ENCODE assay signal across 8 cellular contexts in genomic region chr16:2980227-2981176, GRCh38. TPM values are rescaled to one million over a fixed set of nuclear protein-coding genes. Genes with fewer than 3 reads are reported as not detected.
DNase-seq lines count a peak whose midpoint lies in the region; ATAC-seq, FAIRE-seq and TF ChIP-seq lines count a peak whose summit lies in the region.

Gene PKMYT1, minus strand, starts transcription at chr16:2980446. Its CDS starts 789 bp downstream, at chr16:2979657.

- ATAC-seq in HG02798 (IDR thresholded peaks at IDR 0.05; ENCODE audit: poor library complexity, unreplicated experiment) (peak; percentile 87), left ventricle myocardium superior (peak; percentile 95), psoas muscle (peak; percentile 93 to 96 (median 95))

- peaks cover 0 to 6% (median 2%) of the 10 kb centered on the region in 3 donors for H3K27me3 ChIP-seq in psoas muscle (ENCODE audit: insufficient read depth in 3 of 3, low read length in 2 of 3)

- peaks cover 16% of the 10 kb centered on the region for H3K4me1 ChIP-seq in psoas muscle

- H3K9me3 ChIP-seq in psoas muscle, result no peaks in the 10 kb centered on the region

- DNase-seq in GM13976 (ENCODE audit: low spot score) (peak; percentile 100), NCI-H146 (lab: John Stamatoyannopoulos, UW) (peak; percentile 92), left ventricle myocardium superior (peak; percentile 97), psoas muscle (peak; percentile 93 to 96), urothelium cell line (ENCODE audit: low spot score) (peak; percentile 100)

- in situ Hi-C loops in GM13976 (cut with MboI; ENCODE audit: low sequenced_read_pairs, unreplicated experiment), result no loop called here

- peak within 1 kb of the TSS; percentile 89 for H3K4me3 ChIP-seq in psoas muscle

- TF ChIP-seq CTCF in GM13976 (IDR thresholded peaks at IDR 0.05; ENCODE audit: borderline replicate concordance, control extremely low read depth, extremely low read depth, insufficient read depth, missing control alignments) (no peak), psoas muscle (IDR thresholded peaks at IDR 0.05) (no peak)

- peak; percentile 56 for FAIRE-seq in urothelium cell line (lab: Jason Lieb, UNC)

- intact Hi-C loops in T-helper 2 cell treated with Interferon-gamma antibody and Interleukin-4, amounts not matched to agents 100 ng/mL and 5 ng/mL, for 36 hours (cut with micrococcal nuclease), result loop anchor here (1.0 to 5.0 kb wide), 2 partner anchors 10 to 73 kb away; no protein-coding TSS in a partner anchor
- intact Hi-C loops in left ventricle myocardium superior (cut with micrococcal nuclease), result no loop called here
- intact Hi-C loops in psoas muscle (cut with DNase I), result no loop called here

- H3K27ac ChIP-seq in angular gyrus (ENCODE audit: low read depth, low read length) (peak within 1 kb of the TSS; percentile 80), psoas muscle (peak within 1 kb of the TSS; percentile 88)

- WGBS in psoas muscle, 3 donors, result 6 to 10% (median 9%) methylated on average over 56 to 91 of the region's 91 CpGs

- H3K36me3 ChIP-seq in psoas muscle (ENCODE audit: insufficient read depth in 1 of 2, low read depth in 1 of 2), result no peaks in the 10 kb centered on the region

RNA-seq across cellular contexts. Expression of gene PKMYT1, which starts in this region (rescaled TPM):
- 124 and 125 TPM in 2 replicates for total RNA-seq in T-helper 2 cell treated with Interferon-gamma antibody and Interleukin-4, amounts not matched to agents 100 ng/mL and 5 ng/mL, for 36 hours
- total RNA-seq in left ventricle myocardium superior (0.55 TPM), psoas muscle (1 to 10 TPM in 1 of 4 donors, under 1 TPM in 3; 0.27 to 1.2 (median 0.56) TPM)
- polyA plus RNA-seq in psoas muscle, result 1 to 10 TPM in 2 of 3 donors, under 1 TPM in 1; 0.84 to 3.7 (median 2.0) TPM

Comparison
In these comparisons a context has a peak if more than half of its experiments do, and no peak if none do; other contexts are left out.
1. Peak in every context shown above with its lines: DNase-seq, ATAC-seq, H3K4me3 ChIP-seq and H3K27ac ChIP-seq.
2. RNA of gene PKMYT1 (total RNA-seq): 124 to 125 TPM in T-helper 2 cell treated with Interferon-gamma antibody and Interleukin-4, amounts not matched to agents 100 ng/mL and 5 ng/mL, for 36 hours; 0.27 to 1.2 TPM in psoas muscle and 0.55 TPM in left ventricle myocardium superior (single experiment); every median in the first group is over 10 times any median in the second.
3. Peak in DNase-seq and ATAC-seq in left ventricle myocardium superior; RNA of the gene not detected or under 1 TPM.